14 cellular contexts compared by ENCODE assay signal in the genomic region with DNA sequence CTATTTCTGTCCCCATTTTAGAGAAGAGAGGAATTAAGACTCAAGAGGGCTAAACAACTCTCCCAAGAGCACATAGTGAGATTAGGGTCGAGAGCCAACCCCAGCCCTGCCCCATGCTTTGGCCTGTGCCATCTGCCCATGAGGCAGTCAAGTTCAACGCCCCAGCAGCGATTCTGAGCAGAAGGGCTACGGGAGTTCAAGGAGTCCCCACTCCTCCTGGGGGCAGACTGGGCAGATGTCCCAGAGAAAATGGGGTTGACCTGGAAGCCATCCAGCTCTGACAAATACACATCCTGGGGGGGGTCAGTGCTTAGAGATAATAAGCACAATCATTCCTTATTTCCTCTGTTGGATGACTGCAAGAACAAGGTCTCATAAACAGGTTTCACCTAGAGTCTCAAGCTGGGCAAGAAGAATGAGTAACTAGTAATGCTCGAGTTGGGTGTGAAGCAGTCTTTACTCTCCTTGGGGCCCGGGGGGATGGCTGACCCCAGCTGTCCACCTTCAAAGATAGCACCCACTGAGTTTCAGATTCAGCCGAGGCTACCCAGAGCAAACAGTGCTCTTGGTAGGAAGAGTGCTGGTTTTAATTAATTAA.
DNase-seq lines count a peak whose midpoint lies in the region; ATAC-seq lines count a peak whose summit lies in the region.
"Had no signal": no experiment of that assay in that cellular context is flagged by ENCODE, and none has a peak within 500 bp of the region (broad histone marks: within the 10 kb centered on the region; RNA-seq: fewer than 3 reads in every experiment).

No MANE protein-coding gene starts in this region.

- ATAC-seq in GM18502 (IDR thresholded peaks at IDR 0.05; ENCODE audit: poor library complexity, unreplicated experiment) (no peak), GM21717 (IDR thresholded peaks at IDR 0.05; ENCODE audit: unreplicated experiment) (no peak)
- ATAC-seq: activated CD4-positive, alpha-beta T cell treated with anti-CD3 and anti-CD28 coated beads for 36 hours had no signal

- DNase-seq in NCI-H2196 (lab: John Stamatoyannopoulos, UW; ENCODE audit: unreplicated experiment): peak; percentile 6
- no peak for DNase-seq in NCI-H2196 treated with DMSO at 0.1 percent for 48 hours (lab: John Stamatoyannopoulos, UW; ENCODE audit: unreplicated experiment)
- peak; percentile 40 for DNase-seq in NCI-H1436 treated with DMSO at 0.1 percent for 48 hours (lab: John Stamatoyannopoulos, UW)
- DNase-seq in NCI-H774 (lab: John Stamatoyannopoulos, UW): peak; percentile 33
- no peak for DNase-seq in 8988T
- DNase-seq in activated CD8-positive, alpha-beta memory T cell treated with anti-CD3 and anti-CD28 coated beads for 24 hours: no peak
- DNase-seq: ACHN; activated CD4-positive, alpha-beta T cell treated with anti-CD3 and anti-CD28 coated beads for 36 hours; activated CD8-positive, alpha-beta memory T cell treated with anti-CD3 and anti-CD28 coated beads, Interleukin-2, amount 50 U/mL, for 4 hours; activated effector memory CD4-positive, alpha-beta T cell treated with anti-CD3 and anti-CD28 coated beads, Interleukin-2, amount 50 U/mL, for 16 hours; DMS79 treated with DMSO at 0.1 percent for 48 hours; hypothalamus had no signal

Comparison
In these comparisons a context has a peak if more than half of its experiments do, and no peak if none do; other contexts are left out.
1. DNase-seq: peak in NCI-H2196 (single experiment), NCI-H1436 treated with DMSO at 0.1 percent for 48 hours (single experiment) and NCI-H774 (single experiment); none in NCI-H2196 treated with DMSO at 0.1 percent for 48 hours (single experiment), 8988T (single experiment) and activated CD8-positive, alpha-beta memory T cell treated with anti-CD3 and anti-CD28 coated beads for 24 hours (single experiment).